10 cellular contexts compared by ENCODE assay signal in the genomic region with DNA sequence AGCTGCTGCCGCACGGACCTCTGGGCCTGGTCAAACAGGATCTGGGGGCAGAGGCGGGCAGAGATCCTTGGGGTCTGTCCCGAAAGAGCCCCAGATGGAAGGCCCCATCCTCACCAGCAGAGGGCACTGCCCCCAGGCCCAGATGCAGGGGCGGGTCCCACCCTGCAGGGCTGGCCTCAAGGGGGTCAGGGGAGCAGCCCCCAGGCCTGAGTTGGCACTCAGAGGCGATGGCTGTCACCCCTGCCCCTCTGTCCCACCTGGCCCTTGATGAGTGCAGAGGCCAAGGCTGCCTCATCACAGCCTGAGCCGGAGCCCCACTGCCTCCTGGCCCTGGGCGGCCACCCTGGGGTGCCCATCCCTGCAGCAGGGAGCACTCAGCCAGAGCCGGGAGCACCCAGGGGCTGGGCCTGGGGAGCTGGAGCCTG. TPM values are rescaled to one million over a fixed set of nuclear protein-coding genes. Genes with fewer than 3 reads are reported as not detected.
A peak's percentile ranks its signal among the peaks of the same experiment; 100 is the strongest.
DNase-seq lines count a peak whose midpoint lies in the region; ATAC-seq, FAIRE-seq and TF ChIP-seq lines count a peak whose summit lies in the region.
"Had no signal": no experiment of that assay in that cellular context is flagged by ENCODE, and none has a peak within 500 bp of the region (broad histone marks: within the 10 kb centered on the region; RNA-seq: fewer than 3 reads in every experiment).

No MANE protein-coding gene starts in this region.

- peaks cover 1% of the 10 kb centered on the region for H3K36me3 ChIP-seq in bronchial epithelial cell (ENCODE audit: control insufficient read depth, insufficient read depth, low read length)
- peaks cover 3 to 29% (median 5%) of the 10 kb centered on the region in 3 donors for H3K36me3 ChIP-seq in tibial artery

- no peak overlapping the region for H3K4me3 Mint-ChIP-seq in nephron
- H3K4me3 Mint-ChIP-seq: memory B cell had no signal

- no peaks in the 10 kb centered on the region for H3K27me3 ChIP-seq in HL-60 (ENCODE audit: insufficient read depth, poor library complexity, severe bottlenecking)
- H3K27me3 ChIP-seq in bronchial epithelial cell (ENCODE audit: control insufficient read depth, insufficient read depth, low read length), result no peaks in the 10 kb centered on the region
- no peaks in the 10 kb centered on the region for H3K27me3 ChIP-seq in tibial artery

- FAIRE-seq in D721Med (lab: Jason Lieb, UNC) (no peak), bronchial epithelial cell (lab: Jason Lieb, UNC) (no peak)

- no peaks in the 10 kb centered on the region for H3K36me3 Mint-ChIP-seq in nephron (ENCODE audit: low read depth)
- H3K36me3 Mint-ChIP-seq: memory B cell had no signal

- H3K27ac Mint-ChIP-seq in nephron, result no peak overlapping the region
- H3K27ac Mint-ChIP-seq: memory B cell had no signal

- H3K4me1 ChIP-seq in tibial artery, result peaks cover 0 to 35% (median 32%) of the 10 kb centered on the region in 4 donors

- H3K9me3 ChIP-seq in tibial artery, result no peaks in the 10 kb centered on the region

- intact Hi-C loops in tibial artery (cut with DNase I; ENCODE audit: low total_unique reads), result no loop called here

- H3K4me1 Mint-ChIP-seq in nephron, result peaks cover 22% of the 10 kb centered on the region

- no peaks in the 10 kb centered on the region for H3K9me3 Mint-ChIP-seq in nephron
- H3K9me3 Mint-ChIP-seq: memory B cell had no signal

- ATAC-seq in GM21390 (IDR thresholded peaks at IDR 0.05; ENCODE audit: unreplicated experiment) (no peak), HG02763 (IDR thresholded peaks at IDR 0.05; ENCODE audit: unreplicated experiment) (no peak)

- no peak overlapping the region for H3K4me3 ChIP-seq in HL-60 (replicated peaks; ENCODE audit: insufficient read depth, low read length)
- no peak overlapping the region for H3K4me3 ChIP-seq in bronchial epithelial cell (ENCODE audit: low read depth, low read length)
- H3K4me3 ChIP-seq in tibial artery, result no peak overlapping the region

- TF ChIP-seq CTCF in D721Med (IDR thresholded peaks at IDR 0.05; ENCODE audit: insufficient read depth, missing control alignments) (peak; percentile 38), HL-60 (IDR thresholded peaks at IDR 0.05; ENCODE audit: insufficient read depth, low read length) (peak; percentile 7), bronchial epithelial cell (IDR thresholded peaks at IDR 0.05; ENCODE audit: insufficient read depth, low read length, severe bottlenecking) (peak; percentile 50), nephron (IDR thresholded peaks at IDR 0.05; ENCODE audit: unreplicated experiment in 3 of 3) (peak in 2 of 3 experiments; percentile 21 to 35), tibial artery (IDR thresholded peaks at IDR 0.05) (no peak)

- DNase-seq in D721Med (ENCODE audit: insufficient read length, low spot score) (no peak), HL-60 (ENCODE audit: low read depth in 1 of 2, low spot score in 1 of 2) (no peak), bronchial epithelial cell (ENCODE audit: low read depth) (no peak), ACHN (no peak), tibial artery (no peak)
- DNase-seq: activated gamma-delta T cell had no signal

- in situ Hi-C loops in ACHN (cut with HindIII; ENCODE audit: low pct_ligation_motif_present, low pct_unique_long_range_greater_than_20kb, low sequenced_read_pairs), result no loop called here

- no peak overlapping the region for H3K27ac ChIP-seq in HL-60 (replicated peaks)
- no peak overlapping the region for H3K27ac ChIP-seq in tibial artery

- no peaks in the 10 kb centered on the region for H3K27me3 Mint-ChIP-seq in nephron (ENCODE audit: low read depth)
- H3K27me3 Mint-ChIP-seq: memory B cell had no signal

RNA-seq across cellular contexts. Expression of a gene that starts 5.7 kb away (rescaled TPM):
- total RNA-seq in bronchial epithelial cell, result 34.0 and 36.4 TPM in 2 replicates

RNA-seq across cellular contexts. Expression of a gene that starts 6.4 kb away (rescaled TPM):
- 15.6 and 20.8 TPM in 2 replicates for total RNA-seq in bronchial epithelial cell

RNA-seq across cellular contexts. Expression of a gene that starts 21.8 kb away (rescaled TPM):
- total RNA-seq in bronchial epithelial cell, result 0.26 and 0.51 TPM in 2 replicates

RNA-seq across cellular contexts. Expression of a gene that starts 22.4 kb away (rescaled TPM):
- 64.9 and 66.3 TPM in 2 replicates for total RNA-seq in bronchial epithelial cell

RNA-seq across cellular contexts. Expression of a gene that starts 22.6 kb away (rescaled TPM):
- 10.8 and 20.2 TPM in 2 replicates for total RNA-seq in bronchial epithelial cell

Comparison
In these comparisons a context has a peak if more than half of its experiments do, and no peak if none do; other contexts are left out.
1. CTCF ChIP-seq: peak in D721Med (single experiment), HL-60 (single experiment), bronchial epithelial cell (single experiment) and nephron (2 of 3); none in tibial artery (0 of 2).